Comparison of ENCODE assay signal across 14 cellular contexts in genomic region chr1:5667513-5668325, GRCh38.
DNase-seq lines count a peak whose midpoint lies in the region; ATAC-seq and TF ChIP-seq lines count a peak whose summit lies in the region.
"Had no signal": no experiment of that assay in that cellular context is flagged by ENCODE, and none has a peak within 500 bp of the region (broad histone marks: within the 10 kb centered on the region; RNA-seq: fewer than 3 reads in every experiment).

No MANE protein-coding gene starts in this region.

- DNase-seq in T-helper 1 cell (no peak), dermis blood vessel endothelial cell (no peak)
- no peak for DNase-seq in activated CD4-positive, alpha-beta memory T cell treated with anti-CD3 and anti-CD28 coated beads, Interleukin-2, amount 10 ng/mL, durations not matched to agents 7 days and 5 days
- DNase-seq in naive thymus-derived CD8-positive, alpha-beta T cell: peak in 5 of 10 donors; percentile 35 to 53 (median 36)
- DNase-seq: EL, gastrocnemius medialis, kidney, naive B cell, NCI-H2081 treated with DMSO at 0.1 percent for 48 hours had no signal

- POLR2A ChIA-PET in activated CD4-positive, alpha-beta memory T cell treated with anti-CD3 and anti-CD28 coated beads, Interleukin-2, amount 10 ng/mL, durations not matched to agents 7 days and 5 days (lab: Charles Lee): no interaction called here
- POLR2A ChIA-PET in naive thymus-derived CD8-positive, alpha-beta T cell (lab: Charles Lee): interaction anchor here (1.1 to 1.6 kb wide), 2 partner anchors 16 to 17 kb away, joined by 4 read pairs; no protein-coding TSS in a partner anchor

- peak; percentile 67 for TF ChIP-seq EP300 in Ishikawa (IDR thresholded peaks at IDR 0.05; ENCODE audit: borderline replicate concordance)

- ATAC-seq in naive thymus-derived CD8-positive, alpha-beta T cell: peak; percentile 51 to 65
- no peak for ATAC-seq in GM21423 (IDR thresholded peaks at IDR 0.05; ENCODE audit: unreplicated experiment)
- ATAC-seq in HG02623 (IDR thresholded peaks at IDR 0.05; ENCODE audit: unreplicated experiment): no peak
- ATAC-seq: activated CD4-positive, CD25-positive, alpha-beta regulatory T cell treated with anti-CD3 and anti-CD28 coated beads, Interleukin-2, amount 50 U/mL, for 24 hours; gastrocnemius medialis had no signal

- H3K4me3 Mint-ChIP-seq in T-helper 1 cell treated with Interleukin-12 subunit alpha and Interleukin-12 subunit beta and Interleukin-4 antibody, amounts not matched to agents 30 μg/mL and 1 μg/mL, for 36 hours: peak overlapping the region; percentile 66
- H3K4me3 Mint-ChIP-seq in activated CD4-positive, alpha-beta memory T cell treated with anti-CD3 and anti-CD28 coated beads, Interleukin-2, amount 10 ng/mL, durations not matched to agents 7 days and 5 days: peak overlapping the region; percentile 51
- peak overlapping the region; percentile 63 to 83 (median 79) for H3K4me3 Mint-ChIP-seq in naive thymus-derived CD8-positive, alpha-beta T cell
- H3K4me3 Mint-ChIP-seq: naive B cell had no signal

- no peaks in the 10 kb centered on the region for H3K9me3 Mint-ChIP-seq in T-helper 1 cell treated with Interleukin-12 subunit alpha and Interleukin-12 subunit beta and Interleukin-4 antibody, amounts not matched to agents 30 μg/mL and 1 μg/mL, for 36 hours
- peaks cover 3% of the 10 kb centered on the region for H3K9me3 Mint-ChIP-seq in activated CD4-positive, alpha-beta memory T cell treated with anti-CD3 and anti-CD28 coated beads, Interleukin-2, amount 10 ng/mL, durations not matched to agents 7 days and 5 days
- peaks cover 0 to 10% (median 4%) of the 10 kb centered on the region in 9 donors for H3K9me3 Mint-ChIP-seq in naive thymus-derived CD8-positive, alpha-beta T cell

- H3K4me1 Mint-ChIP-seq in T-helper 1 cell treated with Interleukin-12 subunit alpha and Interleukin-12 subunit beta and Interleukin-4 antibody, amounts not matched to agents 30 μg/mL and 1 μg/mL, for 36 hours (ENCODE audit: low read depth): peaks cover 2% of the 10 kb centered on the region
- H3K4me1 Mint-ChIP-seq in activated CD4-positive, alpha-beta memory T cell treated with anti-CD3 and anti-CD28 coated beads, Interleukin-2, amount 10 ng/mL, durations not matched to agents 7 days and 5 days: peaks cover 20% of the 10 kb centered on the region
- H3K4me1 Mint-ChIP-seq in naive thymus-derived CD8-positive, alpha-beta T cell: peaks cover 0 to 36% (median 21%) of the 10 kb centered on the region in 4 donors
- H3K4me1 Mint-ChIP-seq: naive B cell had no signal

- H3K27me3 Mint-ChIP-seq in T-helper 1 cell treated with Interleukin-12 subunit alpha and Interleukin-12 subunit beta and Interleukin-4 antibody, amounts not matched to agents 30 μg/mL and 1 μg/mL, for 36 hours (ENCODE audit: low read depth): no peaks in the 10 kb centered on the region
- H3K27me3 Mint-ChIP-seq in activated CD4-positive, alpha-beta memory T cell treated with anti-CD3 and anti-CD28 coated beads, Interleukin-2, amount 10 ng/mL, durations not matched to agents 7 days and 5 days: no peaks in the 10 kb centered on the region
- peaks cover 0 to 6% (median 0%) of the 10 kb centered on the region in 5 donors for H3K27me3 Mint-ChIP-seq in naive thymus-derived CD8-positive, alpha-beta T cell

- no peaks in the 10 kb centered on the region for H3K36me3 Mint-ChIP-seq in T-helper 1 cell treated with Interleukin-12 subunit alpha and Interleukin-12 subunit beta and Interleukin-4 antibody, amounts not matched to agents 30 μg/mL and 1 μg/mL, for 36 hours (ENCODE audit: low read depth)
- H3K36me3 Mint-ChIP-seq in activated CD4-positive, alpha-beta memory T cell treated with anti-CD3 and anti-CD28 coated beads, Interleukin-2, amount 10 ng/mL, durations not matched to agents 7 days and 5 days (ENCODE audit: low read depth): no peaks in the 10 kb centered on the region
- H3K36me3 Mint-ChIP-seq in naive thymus-derived CD8-positive, alpha-beta T cell: no peaks in the 10 kb centered on the region
- H3K36me3 Mint-ChIP-seq: naive B cell had no signal

- CTCF ChIA-PET in activated CD4-positive, alpha-beta memory T cell treated with anti-CD3 and anti-CD28 coated beads, Interleukin-2, amount 10 ng/mL, durations not matched to agents 7 days and 5 days (lab: Charles Lee): interaction anchor here (0.7 to 0.8 kb wide), 3 partner anchors 13 to 78 kb away, joined by 3 read pairs; no protein-coding TSS in a partner anchor

- no peak overlapping the region for H3K27ac Mint-ChIP-seq in T-helper 1 cell treated with Interleukin-12 subunit alpha and Interleukin-12 subunit beta and Interleukin-4 antibody, amounts not matched to agents 30 μg/mL and 1 μg/mL, for 36 hours
- H3K27ac Mint-ChIP-seq in activated CD4-positive, alpha-beta memory T cell treated with anti-CD3 and anti-CD28 coated beads, Interleukin-2, amount 10 ng/mL, durations not matched to agents 7 days and 5 days: peak overlapping the region; percentile 82
- peak overlapping the region; percentile 45 to 89 (median 80) for H3K27ac Mint-ChIP-seq in naive thymus-derived CD8-positive, alpha-beta T cell

- TF ChIP-seq RAD21 in Ishikawa (IDR thresholded peaks at IDR 0.05; ENCODE audit: low read depth): no peak

TF ChIP-seq in Ishikawa, 13 proteins besides CTCF, POLR2A, EP300 and RAD21:
- TF ChIP-seq TEAD4 (IDR thresholded peaks at IDR 0.05) (0 out of 2 replicates have a peak, but pooled peaks have one; percentile 11), CREB1 (IDR thresholded peaks at IDR 0.05; ENCODE audit: low read depth) (no peak), REST (IDR thresholded peaks at IDR 0.05; ENCODE audit: low read depth) (no peak), USF1 (IDR thresholded peaks at IDR 0.05) (no peak), YY1 (IDR thresholded peaks at IDR 0.05; ENCODE audit: low read depth) (no peak), NFIC (IDR thresholded peaks at IDR 0.05) (peak; percentile 88), CEBPB (IDR thresholded peaks at IDR 0.05) (no peak), FOXM1 (IDR thresholded peaks at IDR 0.05; ENCODE audit: borderline replicate concordance, low read depth) (no peak), ZBTB7A (IDR thresholded peaks at IDR 0.05; ENCODE audit: low read depth) (no peak), TAF1 (IDR thresholded peaks at IDR 0.05; ENCODE audit: low read depth) (no peak), MAX (IDR thresholded peaks at IDR 0.05) (0 out of 2 replicates have a peak, but pooled peaks have one; percentile 39), TCF12 (IDR thresholded peaks at IDR 0.05; ENCODE audit: low read depth) (peak; percentile 74), EGR1 (IDR thresholded peaks at IDR 0.05) (no peak)

Comparison
In these comparisons a context has a peak if more than half of its experiments do, and no peak if none do; other contexts are left out.
1. ATAC-seq: peak in naive thymus-derived CD8-positive, alpha-beta T cell (2 of 2); none in GM21423 (single experiment) and HG02623 (single experiment).
2. Peak in every context shown above with its lines, with median percentiles within 50 percentile points of each other: H3K4me3 Mint-ChIP-seq.